Comparison of ENCODE assay signal across 29 cellular contexts in genomic region chr7:410395-410910, GRCh38.
DNase-seq lines count a peak whose midpoint lies in the region; ATAC-seq, FAIRE-seq and TF ChIP-seq lines count a peak whose summit lies in the region.
"Had no signal": no experiment of that assay in that cellular context is flagged by ENCODE, and none has a peak within 500 bp of the region (broad histone marks: within the 10 kb centered on the region; RNA-seq: fewer than 3 reads in every experiment).

No MANE protein-coding gene starts in this region.

- H3K27me3 ChIP-seq in heart left ventricle: peaks cover 0 to 18% (median 3%) of the 10 kb centered on the region in 9 donors
- H3K27me3 ChIP-seq in neuronal stem cell (ENCODE audit: control insufficient read depth in 3 of 3, insufficient read depth in 3 of 3, low read depth in 1 of 3, low read length in 3 of 3): peaks cover 0 to 20% (median 0%) of the 10 kb centered on the region in 3 experiments
- H3K27me3 ChIP-seq: BE2C, body of pancreas, ovary, testis had no signal

- no peaks in the 10 kb centered on the region for H3K79me1 ChIP-seq in neuronal stem cell (ENCODE audit: low read depth, low read length)

- peak overlapping the region; percentile 23 for H4K8ac ChIP-seq in neuronal stem cell (ENCODE audit: low read depth, low read length)

- TF ChIP-seq RAD21 in A549 (conservative IDR thresholded peaks at IDR 0.05 in 1 of 2, IDR thresholded peaks at IDR 0.05 in 1 of 2): no peak

- ATAC-seq in A549: peak; percentile 20 to 25; a peak in 4 of 6 replicates
- ATAC-seq in heart left ventricle: peak in 1 of 4 donors; percentile 19
- ATAC-seq: activated CD8-positive, alpha-beta memory T cell treated with anti-CD3 and anti-CD28 coated beads, Interleukin-2, amount 10 ng/mL, durations not matched to agents 7 days and 5 days; activated T-cell treated with anti-CD3 and anti-CD28 coated beads, Interleukin-2, amount 50 U/mL, for 72 hours; body of pancreas; esophagus mucosa; GM12878 had no signal

- peak overlapping the region; percentile 97 for H2BK12ac ChIP-seq in neuronal stem cell (ENCODE audit: low read length)

- no peak overlapping the region for H2AFZ ChIP-seq in neuronal stem cell (ENCODE audit: low read length)

- no peak overlapping the region for H3K4me3 ChIP-seq in A549
- no peak overlapping the region for H3K4me3 ChIP-seq in HEK293 (ENCODE audit: low read depth, low read length)
- no peak overlapping the region for H3K4me3 ChIP-seq in heart left ventricle
- H3K4me3 ChIP-seq in neuronal stem cell (ENCODE audit: low read length in 2 of 2): no peak overlapping the region
- H3K4me3 ChIP-seq: adrenal gland, body of pancreas, GM12878, ovary, smooth muscle cell, testis had no signal

- CTCF ChIA-PET in A549 (lab: Yijun Ruan, JAX) (no interaction called here), HEK293 (lab: Yijun Ruan, JAX) (interaction anchor here (0.6 kb wide), 1 partner anchor 653 kb away, joined by 3 read pairs; no protein-coding TSS in a partner anchor)

- no peaks in the 10 kb centered on the region for H3K9me3 ChIP-seq in A549
- no peaks in the 10 kb centered on the region for H3K9me3 ChIP-seq in HEK293 (ENCODE audit: control insufficient read depth, insufficient read depth, low read depth, low read length)
- H3K9me3 ChIP-seq in heart left ventricle: no peaks in the 10 kb centered on the region
- H3K9me3 ChIP-seq in neuronal stem cell (replicated peaks in 1 of 2; ENCODE audit: control insufficient read depth in 2 of 2, insufficient read depth in 1 of 2, low read depth in 1 of 2, low read length in 2 of 2): no peaks in the 10 kb centered on the region
- H3K9me3 ChIP-seq: adrenal gland, BE2C, body of pancreas, ovary, testis had no signal

- H3K4me1 ChIP-seq in A549 (no peaks in the 10 kb centered on the region), HEK293 (ENCODE audit: control insufficient read depth, insufficient read depth, low read length) (no peaks in the 10 kb centered on the region), heart left ventricle (no peaks in the 10 kb centered on the region), neuronal stem cell (ENCODE audit: control insufficient read depth in 2 of 2, insufficient read depth in 1 of 2, low read depth in 1 of 2, low read length in 2 of 2) (peaks cover 0 to 8% of the 10 kb centered on the region in 2 donors)
- H3K4me1 ChIP-seq: adrenal gland, BE2C, body of pancreas, testis had no signal

- H3K18ac ChIP-seq in neuronal stem cell (ENCODE audit: low read length): peak overlapping the region; percentile 89

- FAIRE-seq in A549 (lab: Jason Lieb, UNC): no peak
- FAIRE-seq: GM12878, GM19239 had no signal

- DNase-seq in A549 (ENCODE audit: low read depth in 1 of 2, low spot score in 1 of 2): no peak
- peak in 3 of 5 donors; percentile 13 to 58 (median 13) for DNase-seq in heart left ventricle
- DNase-seq in neuronal stem cell (ENCODE audit: low spot score): no peak
- DNase-seq in mucosa of gallbladder (ENCODE audit: low spot score): no peak
- DNase-seq in HT-29 (ENCODE audit: low spot score): no peak
- no peak for DNase-seq in activated T-cell treated with anti-CD3 and anti-CD28 coated beads for 4 hours
- DNase-seq: activated CD4-positive, alpha-beta T cell treated with anti-CD3 and anti-CD28 coated beads for 48 hours; activated CD8-positive, alpha-beta memory T cell treated with anti-CD3 and anti-CD28 coated beads, Interleukin-2, amount 10 ng/mL, durations not matched to agents 7 days and 5 days; activated naive CD4-positive, alpha-beta T cell treated with Interleukin-2 at 50 U/mL for 16 hours; activated T-cell treated with anti-CD3 and anti-CD28 coated beads, Interleukin-2, amount 50 U/mL, for 72 hours; BE2C; dermis blood vessel endothelial cell; glutamatergic neuron; islet precursor cell; KG1; NCI-H1105; NCI-H187; NCI-H510A; stimulated activated CD4-positive, alpha-beta T cell treated with anti-CD3 and anti-CD28 coated beads, Interleukin-1b, Interleukin-23, amount 100 ng/mL, for 48 hours; stimulated activated naive CD4-positive, alpha-beta T cell treated with Interleukin-2 at 50 U/mL for 16 hours; testis had no signal

- 68% methylated on average over 14 of the region's 20 CpGs for whole genome bisulfite sequencing in A549 (ENCODE audit: missing lambda C conversion rate)
- 80 to 87% (median 85%) methylated on average over 13 to 20 of the region's 20 CpGs for WGBS in heart left ventricle, 4 donors
- no CpG with 5 or more reads among the region's 20 CpGs for WGBS in neuronal stem cell (ENCODE audit: extremely low coverage in 2 of 2, insufficient read length in 2 of 2, insufficient replicate concordance in 1 of 2), 2 donors

- peak overlapping the region; percentile 87 for H2BK120ac ChIP-seq in neuronal stem cell (ENCODE audit: low read depth, low read length)

- H3K9ac ChIP-seq in neuronal stem cell (ENCODE audit: low read depth, low read length, poor library complexity): no peak overlapping the region

- H2BK5ac ChIP-seq in neuronal stem cell (ENCODE audit: low read length): peak overlapping the region; percentile 35

- intact Hi-C loops in heart left ventricle (cut with DNase I): no loop called here

- peak overlapping the region; percentile 95 for H2AK5ac ChIP-seq in neuronal stem cell (ENCODE audit: low read depth, low read length)

- POLR2A ChIA-PET in A549 (lab: Yijun Ruan, JAX): no interaction called here
- POLR2A ChIA-PET in HEK293 (lab: Yijun Ruan, JAX): no interaction called here

- H3K14ac ChIP-seq in neuronal stem cell (ENCODE audit: low read length): peak overlapping the region; percentile 99

- peak overlapping the region; percentile 84 for H2BK15ac ChIP-seq in neuronal stem cell (ENCODE audit: low read length)

- H3K4ac ChIP-seq in neuronal stem cell (ENCODE audit: low read length): peak overlapping the region; percentile 66

- H3K27ac ChIP-seq in A549 (no peak overlapping the region), HEK293 (ENCODE audit: extremely low read depth, low read depth, low read length) (no peak overlapping the region), heart left ventricle (no peak overlapping the region), neuronal stem cell (replicated peaks; ENCODE audit: low read length) (no peak overlapping the region)
- H3K27ac ChIP-seq: adrenal gland, body of pancreas, ovary, testis had no signal

- no peak overlapping the region for H4K91ac ChIP-seq in neuronal stem cell (ENCODE audit: low read depth, low read length, poor library complexity)

- no peak overlapping the region for H3K4me2 ChIP-seq in A549
- no peak overlapping the region for H3K4me2 ChIP-seq in neuronal stem cell (ENCODE audit: insufficient read depth, low read length, poor library complexity, severe bottlenecking)
- H3K4me2 ChIP-seq: smooth muscle cell had no signal

- no peak for TF ChIP-seq EP300 in A549 (IDR thresholded peaks at IDR 0.05)

- no peak for TF ChIP-seq CTCF in A549 (IDR thresholded peaks at IDR 0.05)
- no peak for TF ChIP-seq CTCF in HEK293 (tag by site-specific recombination; IDR thresholded peaks at IDR 0.05)
- no peak for TF ChIP-seq CTCF in heart left ventricle (IDR thresholded peaks at IDR 0.05)

- peak overlapping the region; percentile 80 for H3K23ac ChIP-seq in neuronal stem cell (ENCODE audit: low read depth, low read length, poor library complexity)

- TF ChIP-seq POLR2A in A549 (IDR thresholded peaks at IDR 0.05; ENCODE audit: low read length): no peak
- TF ChIP-seq POLR2A in heart left ventricle (IDR thresholded peaks at IDR 0.05): no peak

- H3K36me3 ChIP-seq in HEK293 (ENCODE audit: control insufficient read depth in 2 of 2, insufficient read depth in 1 of 2, low read length in 2 of 2) (no peaks in the 10 kb centered on the region), heart left ventricle (no peaks in the 10 kb centered on the region), neuronal stem cell (replicated peaks in 1 of 2; ENCODE audit: control insufficient read depth in 2 of 2, insufficient read depth in 2 of 2, low read length in 2 of 2) (no peaks in the 10 kb centered on the region)
- H3K36me3 ChIP-seq: adrenal gland, BE2C, ovary had no signal

TF ChIP-seq in A549, 52 proteins besides CTCF, POLR2A, EP300 and RAD21 (continues in another document):
- TF ChIP-seq, protein P1, sequence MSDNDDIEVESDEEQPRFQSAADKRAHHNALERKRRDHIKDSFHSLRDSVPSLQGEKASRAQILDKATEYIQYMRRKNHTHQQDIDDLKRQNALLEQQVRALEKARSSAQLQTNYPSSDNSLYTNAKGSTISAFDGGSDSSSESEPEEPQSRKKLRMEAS (IDR thresholded peaks at IDR 0.05): no peak
- TF ChIP-seq MAZ (IDR thresholded peaks at IDR 0.05; ENCODE audit: borderline replicate concordance, low read depth, low read length) (no peak), RNF2 (IDR thresholded peaks at IDR 0.05; ENCODE audit: borderline replicate concordance, low read depth) (no peak), KDM5A (IDR thresholded peaks at IDR 0.05) (no peak), NFE2L2 (conservative IDR thresholded peaks at IDR 0.05; ENCODE audit: low read length) (no peak), CBX8 (IDR thresholded peaks at IDR 0.05) (no peak), ZFP36 (IDR thresholded peaks at IDR 0.05; ENCODE audit: borderline replicate concordance, partially characterized antibody) (no peak)

TF ChIP-seq in HEK293, 187 proteins besides CTCF, POLR2A, EP300 and RAD21:
- TF ChIP-seq ZNF335 (tag by site-specific recombination; conservative IDR thresholded peaks at IDR 0.05) (peak; percentile 76), KLF9 (tag by site-specific recombination; IDR thresholded peaks at IDR 0.05; ENCODE audit: low read depth) (no peak), ZIC2 (tag by site-specific recombination; IDR thresholded peaks at IDR 0.05) (peak; percentile 44; the same call in 1 of the 2 replicates)

Comparison
In these comparisons a context has a peak if more than half of its experiments do, and no peak if none do; other contexts are left out.
1. DNase-seq: peak in heart left ventricle (3 of 5); none in A549 (0 of 2), neuronal stem cell (single experiment), mucosa of gallbladder (single experiment), HT-29 (single experiment) and activated T-cell treated with anti-CD3 and anti-CD28 coated beads for 4 hours (single experiment).